In the genomic region with DNA sequence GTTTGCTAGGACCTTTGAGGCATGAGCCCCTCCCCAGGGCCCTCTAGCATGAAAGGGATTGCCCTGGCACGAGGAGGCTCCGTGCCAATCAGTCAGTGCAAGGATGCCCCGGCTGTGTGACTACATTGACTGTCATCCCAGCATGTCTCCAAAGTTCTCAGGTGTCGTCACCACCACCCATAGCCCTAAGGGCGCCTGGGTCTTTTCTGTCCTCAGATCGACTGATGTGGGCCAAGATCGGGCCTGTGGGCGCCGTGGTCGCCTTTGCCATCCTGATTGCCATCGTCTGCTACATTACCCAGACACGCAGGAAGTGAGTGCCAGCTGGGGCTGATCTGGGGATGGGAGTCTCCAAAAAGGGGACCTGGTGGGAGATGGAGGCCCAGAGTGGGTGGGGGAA, we compare ENCODE assay signal across 17 cellular contexts. TPM values are rescaled to one million over a fixed set of nuclear protein-coding genes. Genes with fewer than 3 reads are reported as not detected.
DNase-seq lines count a peak whose midpoint lies in the region; ATAC-seq and TF ChIP-seq lines count a peak whose summit lies in the region.
"Had no signal": no experiment of that assay in that cellular context is flagged by ENCODE, and none has a peak within 500 bp of the region (broad histone marks: within the 10 kb centered on the region; RNA-seq: fewer than 3 reads in every experiment).

No MANE protein-coding gene starts in this region.

- H3K79me2 ChIP-seq in MM.1S (ENCODE audit: low read length) = no peaks in the 10 kb centered on the region

- POLR2A ChIA-PET in CD4-positive, alpha-beta T cell (lab: Charles Lee) = no interaction called here
- POLR2A ChIA-PET in activated CD4-positive, alpha-beta memory T cell treated with anti-CD3 and anti-CD28 coated beads for 36 hours (lab: Charles Lee) = no interaction called here

- H3K4me2 ChIP-seq in BLaER1 (peak overlapping the region; percentile 95), MM.1S (ENCODE audit: low read depth, low read length) (no peak overlapping the region)

- H4K20me1 ChIP-seq in BLaER1 (no peaks in the 10 kb centered on the region), MM.1S (ENCODE audit: insufficient read depth, low read length) (no peaks in the 10 kb centered on the region)

- peak; percentile 41 for ATAC-seq in CD4-positive, alpha-beta T cell (ENCODE audit: poor library complexity)
- ATAC-seq: GM12878 had no signal

- CTCF ChIA-PET in CD4-positive, alpha-beta T cell (lab: Charles Lee) = no interaction called here
- CTCF ChIA-PET in activated CD4-positive, alpha-beta memory T cell treated with anti-CD3 and anti-CD28 coated beads for 36 hours (lab: Charles Lee) = no interaction called here

- H3K9me2 ChIP-seq in MM.1S (replicated peaks; ENCODE audit: insufficient read depth, low read length) = no peaks in the 10 kb centered on the region

- no peak overlapping the region for H2AFZ ChIP-seq in MM.1S (ENCODE audit: low read length)

- H3K4me3 ChIP-seq in BLaER1 (no peak overlapping the region), ovary (peak overlapping the region; percentile 36), MM.1S (ENCODE audit: low read length) (no peak overlapping the region)
- H3K4me3 ChIP-seq: GM12878, HAP-1 had no signal

- no peak for TF ChIP-seq CTCF in CD4-positive, alpha-beta T cell (IDR thresholded peaks at IDR 0.05)
- TF ChIP-seq CTCF in ovary (IDR thresholded peaks at IDR 0.05) = no peak
- TF ChIP-seq CTCF in MM.1S (IDR thresholded peaks at IDR 0.05; ENCODE audit: low read length) = no peak

- H3K4me1 ChIP-seq in BLaER1 = peaks cover 99% of the 10 kb centered on the region
- H3K4me1 ChIP-seq in ovary (ENCODE audit: insufficient read depth) = peaks cover 35% of the 10 kb centered on the region
- no peaks in the 10 kb centered on the region for H3K4me1 ChIP-seq in MM.1S (ENCODE audit: low read length)
- H3K4me1 ChIP-seq: HAP-1 had no signal

- TF ChIP-seq POLR2A in ovary (IDR thresholded peaks at IDR 0.05) = no peak

- H3K4me3 Mint-ChIP-seq in CD4-positive, alpha-beta T cell = no peak overlapping the region
- H3K4me3 Mint-ChIP-seq in dendritic cell treated with granulocyte-macrophage colony-stimulating factor and Interleukin-4, amounts not matched to agents 40 ng/mL and 50 ng/mL, for 4 days = no peak overlapping the region
- H3K4me3 Mint-ChIP-seq in activated CD4-positive, alpha-beta memory T cell treated with anti-CD3 and anti-CD28 coated beads for 36 hours = no peak overlapping the region
- H3K4me3 Mint-ChIP-seq: CD4-positive, CD25-positive, alpha-beta regulatory T cell had no signal

- no peaks in the 10 kb centered on the region for H3K9me3 Mint-ChIP-seq in CD4-positive, alpha-beta T cell
- no peaks in the 10 kb centered on the region for H3K9me3 Mint-ChIP-seq in dendritic cell treated with granulocyte-macrophage colony-stimulating factor and Interleukin-4, amounts not matched to agents 40 ng/mL and 50 ng/mL, for 4 days
- no peaks in the 10 kb centered on the region for H3K9me3 Mint-ChIP-seq in activated CD4-positive, alpha-beta memory T cell treated with anti-CD3 and anti-CD28 coated beads for 36 hours

- intact Hi-C loops in CD4-positive, alpha-beta T cell (cut with DNase I, micrococcal nuclease) = no loop called here
- intact Hi-C loops in dendritic cell treated with granulocyte-macrophage colony-stimulating factor and Interleukin-4, amounts not matched to agents 40 ng/mL and 50 ng/mL, for 4 days (cut with micrococcal nuclease) = no loop called here
- intact Hi-C loops in ovary (cut with DNase I) = loop anchor here in 2 of 4 donors (2.0 to 5.0 kb wide), 2 partner anchors 38 to 40 kb away; no protein-coding TSS in a partner anchor
- intact Hi-C loops in activated CD4-positive, alpha-beta memory T cell treated with anti-CD3 and anti-CD28 coated beads for 36 hours (cut with micrococcal nuclease) = no loop called here

- H3K27ac ChIP-seq in BLaER1 = peak overlapping the region; percentile 92
- no peak overlapping the region for H3K27ac ChIP-seq in CD4-positive, alpha-beta T cell (ENCODE audit: low read depth, low read length)
- peak overlapping the region; percentile 75 to 91 for H3K27ac ChIP-seq in ovary
- no peak overlapping the region for H3K27ac ChIP-seq in MM.1S (ENCODE audit: low read length)
- H3K27ac ChIP-seq: RWPE1 had no signal

- H3K27me3 Mint-ChIP-seq in CD4-positive, alpha-beta T cell = no peaks in the 10 kb centered on the region
- H3K27me3 Mint-ChIP-seq in dendritic cell treated with granulocyte-macrophage colony-stimulating factor and Interleukin-4, amounts not matched to agents 40 ng/mL and 50 ng/mL, for 4 days = peaks cover 17% of the 10 kb centered on the region
- no peaks in the 10 kb centered on the region for H3K27me3 Mint-ChIP-seq in activated CD4-positive, alpha-beta memory T cell treated with anti-CD3 and anti-CD28 coated beads for 36 hours
- H3K27me3 Mint-ChIP-seq: CD4-positive, CD25-positive, alpha-beta regulatory T cell had no signal

- H3K36me3 ChIP-seq in BLaER1 = no peaks in the 10 kb centered on the region
- no peaks in the 10 kb centered on the region for H3K36me3 ChIP-seq in ovary
- no peaks in the 10 kb centered on the region for H3K36me3 ChIP-seq in MM.1S (replicated peaks; ENCODE audit: insufficient read depth, low read length)
- H3K36me3 ChIP-seq: HAP-1 had no signal

- TF ChIP-seq EP300 in ovary (IDR thresholded peaks at IDR 0.05) = no peak

- H3K9ac ChIP-seq in BLaER1 = peak overlapping the region; percentile 75
- H3K9ac ChIP-seq in MM.1S (ENCODE audit: low read length) = no peak overlapping the region

- H3K9me3 ChIP-seq in BLaER1 = no peaks in the 10 kb centered on the region
- H3K9me3 ChIP-seq in CD4-positive, alpha-beta T cell (ENCODE audit: control insufficient read depth, low read length) = no peaks in the 10 kb centered on the region
- no peaks in the 10 kb centered on the region for H3K9me3 ChIP-seq in ovary
- no peaks in the 10 kb centered on the region for H3K9me3 ChIP-seq in MM.1S (replicated peaks; ENCODE audit: insufficient read depth, low read length)
- H3K9me3 ChIP-seq: HAP-1 had no signal

- H3F3A ChIP-seq in MM.1S (ENCODE audit: insufficient read depth, low read length) = no peaks in the 10 kb centered on the region

- H3K36me3 Mint-ChIP-seq in CD4-positive, alpha-beta T cell (ENCODE audit: low read depth) = no peaks in the 10 kb centered on the region
- H3K36me3 Mint-ChIP-seq in dendritic cell treated with granulocyte-macrophage colony-stimulating factor and Interleukin-4, amounts not matched to agents 40 ng/mL and 50 ng/mL, for 4 days (ENCODE audit: low read depth) = no peaks in the 10 kb centered on the region
- no peaks in the 10 kb centered on the region for H3K36me3 Mint-ChIP-seq in activated CD4-positive, alpha-beta memory T cell treated with anti-CD3 and anti-CD28 coated beads for 36 hours
- H3K36me3 Mint-ChIP-seq: CD4-positive, CD25-positive, alpha-beta regulatory T cell had no signal

- DNase-seq in CD4-positive, alpha-beta T cell = no peak
- DNase-seq in ovary (peak in 4 of 5 donors; percentile 35 to 61 (median 52)), MM.1S (no peak), NCI-H2227 treated with DMSO at 0.1 percent for 48 hours (lab: John Stamatoyannopoulos, UW) (no peak)
- no peak for DNase-seq in stimulated activated CD8-positive, alpha-beta memory T cell treated with anti-CD3 and anti-CD28 coated beads, Interleukin-4, amount 100 ng/mL, for 48 hours
- no peak for DNase-seq in activated CD4-positive, alpha-beta memory T cell treated with anti-CD3 and anti-CD28 coated beads for 36 hours
- DNase-seq: ACHN; CD4-positive, CD25-positive, alpha-beta regulatory T cell; EL; NCI-H1105 treated with DMSO at 0.1 percent for 48 hours; NCI-H1694; NCI-H524 had no signal

- no peaks in the 10 kb centered on the region for H3K27me3 ChIP-seq in BLaER1
- H3K27me3 ChIP-seq in CD4-positive, alpha-beta T cell (ENCODE audit: control insufficient read depth, insufficient read depth, low read length) = no peaks in the 10 kb centered on the region
- H3K27me3 ChIP-seq in ovary = no peaks in the 10 kb centered on the region
- H3K27me3 ChIP-seq in MM.1S (replicated peaks; ENCODE audit: insufficient read depth, low read length) = peaks cover 41% of the 10 kb centered on the region

- H3K27ac Mint-ChIP-seq in CD4-positive, alpha-beta T cell = no peak overlapping the region
- H3K27ac Mint-ChIP-seq in dendritic cell treated with granulocyte-macrophage colony-stimulating factor and Interleukin-4, amounts not matched to agents 40 ng/mL and 50 ng/mL, for 4 days = peak overlapping the region; percentile 4
- no peak overlapping the region for H3K27ac Mint-ChIP-seq in activated CD4-positive, alpha-beta memory T cell treated with anti-CD3 and anti-CD28 coated beads for 36 hours
- H3K27ac Mint-ChIP-seq: CD4-positive, CD25-positive, alpha-beta regulatory T cell had no signal

- WGBS in ovary, 3 donors = 41 to 51% (median 43%) methylated on average over 11 to 12 of the region's 12 CpGs

- no peaks in the 10 kb centered on the region for H3K4me1 Mint-ChIP-seq in CD4-positive, alpha-beta T cell (ENCODE audit: low read depth)
- H3K4me1 Mint-ChIP-seq in dendritic cell treated with granulocyte-macrophage colony-stimulating factor and Interleukin-4, amounts not matched to agents 40 ng/mL and 50 ng/mL, for 4 days (ENCODE audit: low read depth) = peaks cover 46% of the 10 kb centered on the region
- no peaks in the 10 kb centered on the region for H3K4me1 Mint-ChIP-seq in activated CD4-positive, alpha-beta memory T cell treated with anti-CD3 and anti-CD28 coated beads for 36 hours (ENCODE audit: low read depth)

RNA-seq across cellular contexts. Expression of a gene that starts 18.4 kb away (rescaled TPM):
- not detected for total RNA-seq in CD4-positive, alpha-beta T cell
- total RNA-seq in ovary = 100 to 1,000 TPM in 3 of 7 donors, 10 to 100 TPM in 4; 58.0 to 146 (median 94.2) TPM
- polyA plus RNA-seq in ovary = 100 to 1,000 TPM in 1 of 2 donors, 1 to 10 TPM in 1; 1.1 to 106 TPM
- total RNA-seq in activated CD4-positive, alpha-beta memory T cell treated with anti-CD3 and anti-CD28 coated beads for 36 hours = under 1 TPM; 0.43 to 0.44 TPM
- total RNA-seq: CD4-positive, CD25-positive, alpha-beta regulatory T cell had no signal

RNA-seq across cellular contexts. Expression of a gene that starts 18.7 kb away (rescaled TPM):
- total RNA-seq in CD4-positive, alpha-beta T cell = under 1 TPM; 0.52 to 0.67 TPM
- 100 to 1,000 TPM in 5 of 7 donors, 10 to 100 TPM in 2; 54.2 to 264 (median 137) TPM for total RNA-seq in ovary
- 10 to 100 TPM; 79.4 to 94.2 TPM for polyA plus RNA-seq in ovary
- total RNA-seq in activated CD4-positive, alpha-beta memory T cell treated with anti-CD3 and anti-CD28 coated beads for 36 hours = 1 to 10 TPM in 1 of 2 experiments, under 1 TPM in 1; 0.75 to 1.2 TPM

RNA-seq across cellular contexts. Expression of a gene that starts 28.0 kb away (rescaled TPM):
- 1 to 10 TPM; 1.5 to 1.6 TPM for total RNA-seq in CD4-positive, alpha-beta T cell
- total RNA-seq in ovary = 1 to 10 TPM in 3 of 7 donors, under 1 TPM in 2, not detected in 2; 0.43 to 4.0 (median 1.3) TPM
- polyA plus RNA-seq in ovary = 1 to 10 TPM in 1 of 2 donors, not detected in 1; 1.1 TPM
- not detected for total RNA-seq in activated CD4-positive, alpha-beta memory T cell treated with anti-CD3 and anti-CD28 coated beads for 36 hours
- polyA plus RNA-seq: CD4-positive, CD25-positive, alpha-beta regulatory T cell had no signal

RNA-seq across cellular contexts. Expression of a gene that starts 37.4 kb away (rescaled TPM):
- not detected for total RNA-seq in CD4-positive, alpha-beta T cell
- total RNA-seq in ovary = 1 to 10 TPM in 5 of 7 donors, under 1 TPM in 2; 0.11 to 5.0 (median 1.8) TPM
- under 1 TPM; 0.32 to 0.67 TPM for polyA plus RNA-seq in ovary
- under 1 TPM in 1 of 2 experiments, not detected in 1; 0.12 TPM for total RNA-seq in activated CD4-positive, alpha-beta memory T cell treated with anti-CD3 and anti-CD28 coated beads for 36 hours
- total RNA-seq: CD4-positive, CD25-positive, alpha-beta regulatory T cell had no signal
- polyA plus RNA-seq: CD4-positive, CD25-positive, alpha-beta regulatory T cell had no signal

RNA-seq across cellular contexts. Expression of a gene that starts 41.6 kb away (rescaled TPM):
- total RNA-seq in CD4-positive, alpha-beta T cell = 100 to 1,000 TPM; 335 to 344 TPM
- 100 to 1,000 TPM; 105 to 218 (median 159) TPM for total RNA-seq in ovary
- polyA plus RNA-seq in ovary = 100 to 1,000 TPM; 130 to 169 TPM
- total RNA-seq in activated CD4-positive, alpha-beta memory T cell treated with anti-CD3 and anti-CD28 coated beads for 36 hours = 100 to 1,000 TPM; 117 to 121 TPM

Comparison
In these comparisons a context has a peak if more than half of its experiments do, and no peak if none do; other contexts are left out.
1. H3K27ac ChIP-seq: peak in BLaER1 (single experiment) and ovary (2 of 2); none in CD4-positive, alpha-beta T cell (single experiment) and MM.1S (single experiment).
2. DNase-seq: peak in ovary (4 of 5); none in CD4-positive, alpha-beta T cell (0 of 10), MM.1S (single experiment), stimulated activated CD8-positive, alpha-beta memory T cell treated with anti-CD3 and anti-CD28 coated beads, Interleukin-4, amount 100 ng/mL, for 48 hours (single experiment), activated CD4-positive, alpha-beta memory T cell treated with anti-CD3 and anti-CD28 coated beads for 36 hours (single experiment) and NCI-H2227 treated with DMSO at 0.1 percent for 48 hours (single experiment).
3. RNA of a gene that starts 18.4 kb away (total RNA-seq): 58.0 to 146 TPM in ovary; 0.43 to 0.44 TPM in activated CD4-positive, alpha-beta memory T cell treated with anti-CD3 and anti-CD28 coated beads for 36 hours and not detected in CD4-positive, alpha-beta T cell; every median in the first group is over 10 times any median in the second.
4. RNA of a gene that starts 18.7 kb away (total RNA-seq): 54.2 to 264 TPM in ovary; 0.75 to 1.2 TPM in activated CD4-positive, alpha-beta memory T cell treated with anti-CD3 and anti-CD28 coated beads for 36 hours and 0.52 to 0.67 TPM in CD4-positive, alpha-beta T cell; every median in the first group is over 10 times any median in the second.